Comparison of ENCODE assay signal across 8 cellular contexts in genomic region chr3:143529018-143529478, GRCh38.
DNase-seq lines count a peak whose midpoint lies in the region; ATAC-seq lines count a peak whose summit lies in the region.

No MANE protein-coding gene starts in this region.

- peak; percentile 46 for DNase-seq in Ammon's horn (ENCODE audit: low spot score)
- no peak for DNase-seq in left ventricle myocardium superior
- no peak for DNase-seq in ecto neural progenitor cell (ENCODE audit: low spot score)
- no peak for DNase-seq in T1000 (lab: John Stamatoyannopoulos, UW)
- DNase-seq in GM19238 (ENCODE audit: insufficient read length, low spot score), result no peak

- intact Hi-C loops in left ventricle myocardium superior (cut with micrococcal nuclease), result no loop called here

- ATAC-seq in GM19395 (IDR thresholded peaks at IDR 0.05; ENCODE audit: unreplicated experiment) (peak; percentile 65), HG03469 (IDR thresholded peaks at IDR 0.05; ENCODE audit: unreplicated experiment) (peak; percentile 67), left ventricle myocardium superior (peak; percentile 71), GM21515 (IDR thresholded peaks at IDR 0.05; ENCODE audit: unreplicated experiment) (no peak)
